ENCODE assay signal across 21 cellular contexts in genomic region chr1:177833631-177834030, GRCh38.
"Had no signal": no experiment of that assay in that cellular context is flagged by ENCODE, and none has a peak within 500 bp of the region (broad histone marks: within the 10 kb centered on the region; RNA-seq: fewer than 3 reads in every experiment).

No MANE protein-coding gene starts in this region.

- H3K4me3 ChIP-seq: colonic mucosa, coronary artery, dorsolateral prefrontal cortex, esophagus muscularis mucosa, gastrocnemius medialis, gastroesophageal sphincter, heart left ventricle, heart right ventricle had no signal

- H3K27me3 ChIP-seq: colonic mucosa, dorsolateral prefrontal cortex, esophagus muscularis mucosa, gastrocnemius medialis, gastroesophageal sphincter had no signal

- H3K4me1 ChIP-seq: colonic mucosa, esophagus muscularis mucosa, foreskin keratinocyte, gastrocnemius medialis, gastroesophageal sphincter, heart left ventricle, heart right ventricle had no signal

- H3K27ac ChIP-seq: colonic mucosa, coronary artery, dorsolateral prefrontal cortex, epithelial cell of prostate, esophagus muscularis mucosa, foreskin keratinocyte, gastrocnemius medialis, gastroesophageal sphincter, heart left ventricle, heart right ventricle had no signal

- H3K9me3 ChIP-seq: colonic mucosa, esophagus muscularis mucosa, gastrocnemius medialis, gastroesophageal sphincter had no signal

- H3K36me3 ChIP-seq: colonic mucosa, esophagus muscularis mucosa, gastrocnemius medialis, gastroesophageal sphincter, heart left ventricle, heart right ventricle had no signal

- DNase-seq: colonic mucosa; cortex of kidney; dermis blood vessel endothelial cell; dorsolateral prefrontal cortex; effector CD4-positive, alpha-beta T cell; effector CD8-positive, alpha-beta T cell; effector memory CD4-positive, alpha-beta T cell; effector memory CD8-positive, alpha-beta T cell; endodermal cell; erythroblast; foreskin fibroblast; foreskin keratinocyte; foreskin melanocyte; gastrocnemius medialis; glutamatergic neuron; heart left ventricle; heart right ventricle had no signal
